ENCODE assay signal across 1 cellular context in the genomic region with DNA sequence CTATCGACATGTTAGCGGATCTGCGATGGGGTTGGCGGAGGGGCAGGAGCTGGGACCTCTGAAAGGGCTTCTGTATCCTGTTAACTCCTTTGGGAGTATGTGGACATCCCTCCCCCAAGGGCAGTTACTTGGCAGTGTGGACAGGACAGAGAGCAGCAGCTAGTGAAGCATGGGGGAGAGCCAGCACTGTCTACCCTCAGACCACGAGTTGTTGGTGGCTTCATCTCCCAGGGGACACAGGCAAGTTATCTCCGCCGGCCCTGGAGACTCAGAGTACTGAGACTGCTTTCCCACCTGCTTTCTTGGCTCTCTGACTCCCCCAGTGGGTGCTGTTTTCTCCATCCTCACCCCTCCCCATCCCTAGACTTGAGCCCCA.
TF ChIP-seq lines count a peak whose summit lies in the region.

No MANE protein-coding gene starts in this region.

TF ChIP-seq in GM12878, 131 proteins besides CTCF, POLR2A, EP300 and RAD21:
- TF ChIP-seq RUNX3 (IDR thresholded peaks at IDR 0.05; ENCODE audit: low read length) = no peak
- no peak for TF ChIP-seq YBX1 (IDR thresholded peaks at IDR 0.05)
- no peak for TF ChIP-seq RBBP5 (conservative IDR thresholded peaks at IDR 0.05)
- no peak for TF ChIP-seq TBL1XR1 (IDR thresholded peaks at IDR 0.05; ENCODE audit: low read depth, low read length)
- no peak for TF ChIP-seq HDAC6 (IDR thresholded peaks at IDR 0.05; ENCODE audit: unreplicated experiment)
- TF ChIP-seq NR2F1 (conservative IDR thresholded peaks at IDR 0.05) = no peak
- no peak for TF ChIP-seq MEF2A (IDR thresholded peaks at IDR 0.05; ENCODE audit: insufficient read depth, low read depth, low read length)
- no peak for TF ChIP-seq SREBF1 (IDR thresholded peaks at IDR 0.05; ENCODE audit: low read length)
- TF ChIP-seq KLF5 (IDR thresholded peaks at IDR 0.05; ENCODE audit: partially characterized antibody) = peak; percentile 16
- TF ChIP-seq ZNF274 (IDR thresholded peaks at IDR 0.05; ENCODE audit: insufficient read depth, insufficient read length) = no peak
- no peak for TF ChIP-seq ZSCAN29 (IDR thresholded peaks at IDR 0.05)
- TF ChIP-seq NFIC (IDR thresholded peaks at IDR 0.05; ENCODE audit: low read depth, low read length) = no peak
- TF ChIP-seq MEF2B (IDR thresholded peaks at IDR 0.05; ENCODE audit: partially characterized antibody, poor library complexity, severe bottlenecking) = peak; percentile 94
- TF ChIP-seq ETV6 (conservative IDR thresholded peaks at IDR 0.05 in 1 of 2, IDR thresholded peaks at IDR 0.05 in 1 of 2; ENCODE audit: borderline replicate concordance in 1 of 2, low read depth in 1 of 2) = no peak
- TF ChIP-seq NRF1 (conservative IDR thresholded peaks at IDR 0.05; ENCODE audit: low read depth, low read length) = no peak
- TF ChIP-seq PML (IDR thresholded peaks at IDR 0.05; ENCODE audit: low read length) = no peak
- TF ChIP-seq, protein P1, sequence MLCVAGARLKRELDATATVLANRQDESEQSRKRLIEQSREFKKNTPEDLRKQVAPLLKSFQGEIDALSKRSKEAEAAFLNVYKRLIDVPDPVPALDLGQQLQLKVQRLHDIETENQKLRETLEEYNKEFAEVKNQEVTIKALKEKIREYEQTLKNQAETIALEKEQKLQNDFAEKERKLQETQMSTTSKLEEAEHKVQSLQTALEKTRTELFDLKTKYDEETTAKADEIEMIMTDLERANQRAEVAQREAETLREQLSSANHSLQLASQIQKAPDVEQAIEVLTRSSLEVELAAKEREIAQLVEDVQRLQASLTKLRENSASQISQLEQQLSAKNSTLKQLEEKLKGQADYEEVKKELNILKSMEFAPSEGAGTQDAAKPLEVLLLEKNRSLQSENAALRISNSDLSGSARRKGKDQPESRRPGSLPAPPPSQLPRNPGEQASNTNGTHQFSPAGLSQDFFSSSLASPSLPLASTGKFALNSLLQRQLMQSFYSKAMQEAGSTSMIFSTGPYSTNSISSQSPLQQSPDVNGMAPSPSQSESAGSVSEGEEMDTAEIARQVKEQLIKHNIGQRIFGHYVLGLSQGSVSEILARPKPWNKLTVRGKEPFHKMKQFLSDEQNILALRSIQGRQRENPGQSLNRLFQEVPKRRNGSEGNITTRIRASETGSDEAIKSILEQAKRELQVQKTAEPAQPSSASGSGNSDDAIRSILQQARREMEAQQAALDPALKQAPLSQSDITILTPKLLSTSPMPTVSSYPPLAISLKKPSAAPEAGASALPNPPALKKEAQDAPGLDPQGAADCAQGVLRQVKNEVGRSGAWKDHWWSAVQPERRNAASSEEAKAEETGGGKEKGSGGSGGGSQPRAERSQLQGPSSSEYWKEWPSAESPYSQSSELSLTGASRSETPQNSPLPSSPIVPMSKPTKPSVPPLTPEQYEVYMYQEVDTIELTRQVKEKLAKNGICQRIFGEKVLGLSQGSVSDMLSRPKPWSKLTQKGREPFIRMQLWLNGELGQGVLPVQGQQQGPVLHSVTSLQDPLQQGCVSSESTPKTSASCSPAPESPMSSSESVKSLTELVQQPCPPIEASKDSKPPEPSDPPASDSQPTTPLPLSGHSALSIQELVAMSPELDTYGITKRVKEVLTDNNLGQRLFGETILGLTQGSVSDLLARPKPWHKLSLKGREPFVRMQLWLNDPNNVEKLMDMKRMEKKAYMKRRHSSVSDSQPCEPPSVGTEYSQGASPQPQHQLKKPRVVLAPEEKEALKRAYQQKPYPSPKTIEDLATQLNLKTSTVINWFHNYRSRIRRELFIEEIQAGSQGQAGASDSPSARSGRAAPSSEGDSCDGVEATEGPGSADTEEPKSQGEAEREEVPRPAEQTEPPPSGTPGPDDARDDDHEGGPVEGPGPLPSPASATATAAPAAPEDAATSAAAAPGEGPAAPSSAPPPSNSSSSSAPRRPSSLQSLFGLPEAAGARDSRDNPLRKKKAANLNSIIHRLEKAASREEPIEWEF (IDR thresholded peaks at IDR 0.05; ENCODE audit: insufficient replicate concordance, low read depth, low read length) = peak; percentile 8
- 0 out of 2 replicates have a peak, but pooled peaks have one; percentile 6 for TF ChIP-seq ZNF217 (IDR thresholded peaks at IDR 0.05)
- TF ChIP-seq SMARCA5 (IDR thresholded peaks at IDR 0.05) = no peak
- TF ChIP-seq POU2F2 (IDR thresholded peaks at IDR 0.05; ENCODE audit: borderline replicate concordance, low read depth, low read length) = no peak
- no peak for TF ChIP-seq FOXM1 (IDR thresholded peaks at IDR 0.05; ENCODE audit: low read depth, low read length)
